1 cellular context compared by ENCODE assay signal in the genomic region with DNA sequence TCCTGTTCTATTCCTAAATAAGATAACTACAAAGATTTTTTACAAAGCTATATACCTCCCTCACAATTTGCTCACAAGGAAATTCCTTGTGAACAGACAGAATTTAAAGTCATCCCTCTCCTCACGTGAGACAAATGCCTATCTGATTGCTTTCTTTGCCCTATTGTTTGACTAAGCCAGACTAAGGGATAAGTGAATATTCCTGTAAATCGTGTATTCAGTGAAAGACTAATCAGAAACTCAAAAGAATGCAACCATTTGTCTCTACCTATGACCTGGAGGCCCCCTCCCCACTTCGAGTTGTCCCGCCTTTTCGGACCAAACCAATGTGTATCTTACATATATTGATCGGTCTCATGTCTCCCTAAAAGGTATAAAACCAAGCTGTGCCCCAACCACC.
TF ChIP-seq lines count a peak whose summit lies in the region.

No MANE protein-coding gene starts in this region.

TF ChIP-seq in WTC11, 78 proteins besides CTCF, POLR2A, EP300 and RAD21 (continued from another document):
- TF ChIP-seq, protein P1, sequence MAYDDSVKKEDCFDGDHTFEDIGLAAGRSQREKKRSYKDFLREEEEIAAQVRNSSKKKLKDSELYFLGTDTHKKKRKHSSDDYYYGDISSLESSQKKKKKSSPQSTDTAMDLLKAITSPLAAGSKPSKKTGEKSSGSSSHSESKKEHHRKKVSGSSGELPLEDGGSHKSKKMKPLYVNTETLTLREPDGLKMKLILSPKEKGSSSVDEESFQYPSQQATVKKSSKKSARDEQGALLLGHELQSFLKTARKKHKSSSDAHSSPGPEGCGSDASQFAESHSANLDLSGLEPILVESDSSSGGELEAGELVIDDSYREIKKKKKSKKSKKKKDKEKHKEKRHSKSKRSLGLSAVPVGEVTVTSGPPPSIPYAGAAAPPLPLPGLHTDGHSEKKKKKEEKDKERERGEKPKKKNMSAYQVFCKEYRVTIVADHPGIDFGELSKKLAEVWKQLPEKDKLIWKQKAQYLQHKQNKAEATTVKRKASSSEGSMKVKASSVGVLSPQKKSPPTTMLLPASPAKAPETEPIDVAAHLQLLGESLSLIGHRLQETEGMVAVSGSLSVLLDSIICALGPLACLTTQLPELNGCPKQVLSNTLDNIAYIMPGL (CRISPR knock-in tag; IDR thresholded peaks at IDR 0.05): no peak
- TF ChIP-seq, protein P2, sequence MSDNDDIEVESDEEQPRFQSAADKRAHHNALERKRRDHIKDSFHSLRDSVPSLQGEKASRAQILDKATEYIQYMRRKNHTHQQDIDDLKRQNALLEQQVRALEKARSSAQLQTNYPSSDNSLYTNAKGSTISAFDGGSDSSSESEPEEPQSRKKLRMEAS (CRISPR knock-in tag; IDR thresholded peaks at IDR 0.05): no peak
- TF ChIP-seq, protein P3, sequence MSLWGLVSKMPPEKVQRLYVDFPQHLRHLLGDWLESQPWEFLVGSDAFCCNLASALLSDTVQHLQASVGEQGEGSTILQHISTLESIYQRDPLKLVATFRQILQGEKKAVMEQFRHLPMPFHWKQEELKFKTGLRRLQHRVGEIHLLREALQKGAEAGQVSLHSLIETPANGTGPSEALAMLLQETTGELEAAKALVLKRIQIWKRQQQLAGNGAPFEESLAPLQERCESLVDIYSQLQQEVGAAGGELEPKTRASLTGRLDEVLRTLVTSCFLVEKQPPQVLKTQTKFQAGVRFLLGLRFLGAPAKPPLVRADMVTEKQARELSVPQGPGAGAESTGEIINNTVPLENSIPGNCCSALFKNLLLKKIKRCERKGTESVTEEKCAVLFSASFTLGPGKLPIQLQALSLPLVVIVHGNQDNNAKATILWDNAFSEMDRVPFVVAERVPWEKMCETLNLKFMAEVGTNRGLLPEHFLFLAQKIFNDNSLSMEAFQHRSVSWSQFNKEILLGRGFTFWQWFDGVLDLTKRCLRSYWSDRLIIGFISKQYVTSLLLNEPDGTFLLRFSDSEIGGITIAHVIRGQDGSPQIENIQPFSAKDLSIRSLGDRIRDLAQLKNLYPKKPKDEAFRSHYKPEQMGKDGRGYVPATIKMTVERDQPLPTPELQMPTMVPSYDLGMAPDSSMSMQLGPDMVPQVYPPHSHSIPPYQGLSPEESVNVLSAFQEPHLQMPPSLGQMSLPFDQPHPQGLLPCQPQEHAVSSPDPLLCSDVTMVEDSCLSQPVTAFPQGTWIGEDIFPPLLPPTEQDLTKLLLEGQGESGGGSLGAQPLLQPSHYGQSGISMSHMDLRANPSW (CRISPR knock-in tag; conservative IDR thresholded peaks at IDR 0.05; ENCODE audit: low read depth): no peak
